Comparison of ENCODE assay signal across 1 cellular context in genomic region chr11:6755953-6756347, GRCh38.
TF ChIP-seq lines count a peak whose summit lies in the region.

No MANE protein-coding gene starts in this region.

TF ChIP-seq in HepG2, 621 proteins besides CTCF, POLR2A, EP300 and RAD21:
- no peak for TF ChIP-seq ZNF780A (CRISPR knock-in tag; IDR thresholded peaks at IDR 0.05)
- TF ChIP-seq ZNF484 (CRISPR knock-in tag; IDR thresholded peaks at IDR 0.05; ENCODE audit: borderline replicate concordance, low read depth) = no peak
- TF ChIP-seq MYNN (CRISPR knock-in tag; IDR thresholded peaks at IDR 0.05; ENCODE audit: low read depth) = no peak
- no peak for TF ChIP-seq ZNF143 (CRISPR knock-in tag; IDR thresholded peaks at IDR 0.05)
- TF ChIP-seq GTF2F1 (IDR thresholded peaks at IDR 0.05; ENCODE audit: low read length) = no peak
- no peak for TF ChIP-seq ZNF737 (CRISPR knock-in tag; IDR thresholded peaks at IDR 0.05; ENCODE audit: borderline replicate concordance)
- no peak for TF ChIP-seq IRF1 (CRISPR knock-in tag; IDR thresholded peaks at IDR 0.05; ENCODE audit: low read depth)
- TF ChIP-seq ADNP (CRISPR knock-in tag; IDR thresholded peaks at IDR 0.05) = no peak
- no peak for TF ChIP-seq ZMYM2 (CRISPR knock-in tag; IDR thresholded peaks at IDR 0.05)
- TF ChIP-seq ARID3A (IDR thresholded peaks at IDR 0.05; ENCODE audit: low read depth, low read length) = no peak
- no peak for TF ChIP-seq ZNF607 (CRISPR knock-in tag; IDR thresholded peaks at IDR 0.05; ENCODE audit: borderline replicate concordance)
- TF ChIP-seq GZF1 (CRISPR knock-in tag; IDR thresholded peaks at IDR 0.05) = no peak
- no peak for TF ChIP-seq ZNF17 (CRISPR knock-in tag; IDR thresholded peaks at IDR 0.05)
- TF ChIP-seq BRCA1 (CRISPR knock-in tag; IDR thresholded peaks at IDR 0.05) = no peak
